ENCODE assay signal across 19 cellular contexts in the genomic region with DNA sequence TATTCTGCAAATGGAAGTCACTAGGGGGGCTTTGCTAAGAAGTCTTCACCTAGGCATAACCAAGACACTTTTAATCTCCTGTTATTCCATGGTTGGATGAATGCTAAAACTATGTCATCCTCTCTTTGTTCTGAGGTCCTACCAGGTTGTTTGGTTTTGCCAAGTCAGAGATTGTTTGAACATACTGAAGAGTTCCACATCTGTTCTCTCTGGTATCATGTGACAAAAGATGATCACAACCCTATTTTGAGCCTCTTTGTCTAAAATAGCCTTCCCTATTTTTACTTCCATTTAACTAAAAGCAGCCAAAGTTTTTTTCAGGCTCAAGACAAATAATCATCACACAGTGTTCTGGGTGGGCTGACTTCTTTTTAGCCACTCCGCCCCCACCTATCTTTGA.
"Had no signal": no experiment of that assay in that cellular context is flagged by ENCODE, and none has a peak within 500 bp of the region (broad histone marks: within the 10 kb centered on the region; RNA-seq: fewer than 3 reads in every experiment).

No MANE protein-coding gene starts in this region.

- H3K36me3 ChIP-seq: colonic mucosa, heart left ventricle, left lung, sigmoid colon, suprapubic skin, thyroid gland had no signal

- H3K4me3 Mint-ChIP-seq: endodermal cell; naive thymus-derived CD4-positive, alpha-beta T cell; nephron progenitor cell; type B pancreatic cell had no signal

- H3K36me3 Mint-ChIP-seq: naive thymus-derived CD4-positive, alpha-beta T cell; type B pancreatic cell had no signal

- H3K9me3 Mint-ChIP-seq: endodermal cell; naive thymus-derived CD4-positive, alpha-beta T cell; nephron progenitor cell; type B pancreatic cell had no signal

- H3K27ac ChIP-seq: colonic mucosa, heart left ventricle, left lung, psoas muscle, sigmoid colon, suprapubic skin, thyroid gland had no signal

- H3K27me3 ChIP-seq: colonic mucosa, heart left ventricle, left lung, sigmoid colon, suprapubic skin, thyroid gland had no signal

- ATAC-seq: heart left ventricle; left lung; naive thymus-derived CD4-positive, alpha-beta T cell had no signal

- H3K4me1 ChIP-seq: colonic mucosa, left lung, sigmoid colon, suprapubic skin, thyroid gland had no signal

- H3K27me3 Mint-ChIP-seq: type B pancreatic cell had no signal

- H3K27ac Mint-ChIP-seq: endodermal cell; naive thymus-derived CD4-positive, alpha-beta T cell; nephron progenitor cell; type B pancreatic cell had no signal

- DNase-seq: colonic mucosa; dermis blood vessel endothelial cell; endodermal cell; heart left ventricle; hippocampal formation; left lung; midbrain; naive thymus-derived CD4-positive, alpha-beta T cell; nephron progenitor cell; psoas muscle; retina; sigmoid colon; small intestine; stimulated activated CD4-positive, alpha-beta T cell treated with anti-CD3 and anti-CD28 coated beads, Interleukin-12 subunit alpha, Interleukin-12 subunit beta, amount 100 ng/mL, for 4 hours; stimulated activated naive CD4-positive, alpha-beta T cell; thyroid gland had no signal

- H3K4me1 Mint-ChIP-seq: naive thymus-derived CD4-positive, alpha-beta T cell had no signal

- H3K4me3 ChIP-seq: colonic mucosa, heart left ventricle, left lung, lung, psoas muscle, sigmoid colon, suprapubic skin, thyroid gland had no signal

- H3K9me3 ChIP-seq: colonic mucosa, heart left ventricle, left lung, psoas muscle, sigmoid colon, suprapubic skin, thyroid gland had no signal
